16 cellular contexts compared by ENCODE assay signal in the genomic region with DNA sequence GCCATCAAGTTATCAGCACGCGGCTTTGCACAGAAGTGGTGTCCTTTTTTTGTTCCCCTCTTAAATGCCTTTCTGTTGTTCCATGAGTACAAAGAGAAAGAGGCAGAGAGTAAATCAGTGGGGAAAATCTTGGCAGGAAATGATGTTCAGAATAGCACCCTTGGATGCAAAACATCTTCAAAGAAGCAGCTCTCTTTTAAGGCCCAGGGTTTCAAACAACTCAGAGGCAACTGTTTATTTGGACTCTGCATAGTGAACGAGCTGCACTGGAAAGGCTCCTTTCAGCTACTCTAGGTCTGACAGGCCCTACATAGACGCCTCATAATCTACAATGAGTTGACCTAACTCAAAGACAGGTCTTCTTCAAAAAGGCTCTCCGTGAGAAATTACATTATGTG. TPM values are rescaled to one million over a fixed set of nuclear protein-coding genes. Genes with fewer than 3 reads are reported as not detected.
DNase-seq lines count a peak whose midpoint lies in the region; ATAC-seq and TF ChIP-seq lines count a peak whose summit lies in the region.
"Had no signal": no experiment of that assay in that cellular context is flagged by ENCODE, and none has a peak within 500 bp of the region (broad histone marks: within the 10 kb centered on the region; RNA-seq: fewer than 3 reads in every experiment).

No MANE protein-coding gene starts in this region.

- H4K20me1 ChIP-seq in DND-41 (ENCODE audit: insufficient read depth, low read length) (no peaks in the 10 kb centered on the region), hepatocyte (ENCODE audit: insufficient read depth, poor library complexity, severe bottlenecking) (no peaks in the 10 kb centered on the region)

- H3K4me3 ChIP-seq in DND-41 (ENCODE audit: low read depth in 1 of 2, low read length in 2 of 2) (no peak overlapping the region), hepatocyte (no peak overlapping the region)
- H3K4me3 ChIP-seq: smooth muscle cell, thoracic aorta had no signal

- ATAC-seq in DND-41 (ENCODE audit: insufficient read depth, low read depth) (peak; percentile 37; the same call in 1 of the 3 replicates), HG02870 (IDR thresholded peaks at IDR 0.05; ENCODE audit: unreplicated experiment) (no peak)

- no peaks in the 10 kb centered on the region for H3K27me3 ChIP-seq in DND-41 (ENCODE audit: insufficient read depth, low read length, poor library complexity)
- H3K27me3 ChIP-seq in hepatocyte = no peaks in the 10 kb centered on the region

- H3K36me3 ChIP-seq in DND-41 (ENCODE audit: insufficient read depth, low read length) = peaks cover 8% of the 10 kb centered on the region; the same call in 1 of the 2 replicates
- H3K36me3 ChIP-seq in hepatocyte (replicated peaks; ENCODE audit: insufficient read depth, low read depth) = no peaks in the 10 kb centered on the region

- no peaks in the 10 kb centered on the region for H3K4me1 ChIP-seq in DND-41 (ENCODE audit: insufficient read depth, low read length)
- peaks cover 41% of the 10 kb centered on the region for H3K4me1 ChIP-seq in hepatocyte (ENCODE audit: insufficient read depth)

- H3K27ac ChIP-seq in DND-41 (ENCODE audit: low read length) (no peak overlapping the region), hepatocyte (peak overlapping the region; percentile 94)
- H3K27ac ChIP-seq: HL-60, thoracic aorta had no signal

- WGBS in hepatocyte (ENCODE audit: low lambda C conversion rate, missing lambda C conversion rate) = 59% methylated on average over 5 of the region's 5 CpGs

- H3K79me2 ChIP-seq in DND-41 (ENCODE audit: insufficient read depth, low read length) (no peaks in the 10 kb centered on the region), hepatocyte (no peaks in the 10 kb centered on the region)

- CTCF ChIA-PET in GM10248 (lab: Yijun Ruan, JAX) = no interaction called here

- H3K4me2 ChIP-seq in DND-41 (ENCODE audit: insufficient read depth, low read length) (no peak overlapping the region), hepatocyte (peak overlapping the region; percentile 5)
- H3K4me2 ChIP-seq: SK-N-SH, smooth muscle cell had no signal

- H3K9me2 ChIP-seq in hepatocyte (replicated peaks; ENCODE audit: insufficient read depth) = no peaks in the 10 kb centered on the region
- H3K9me2 ChIP-seq: SK-N-SH had no signal

- H3K9ac ChIP-seq in DND-41 (ENCODE audit: low read depth, low read length) = no peak overlapping the region
- H3K9ac ChIP-seq: SK-N-SH had no signal

- H3K9me3 ChIP-seq in DND-41 (ENCODE audit: insufficient read depth, low read length, severe bottlenecking) (no peaks in the 10 kb centered on the region), hepatocyte (ENCODE audit: low read depth) (no peaks in the 10 kb centered on the region)
- H3K9me3 ChIP-seq: SK-N-SH, thoracic aorta had no signal

- no peak overlapping the region for H2AFZ ChIP-seq in DND-41 (ENCODE audit: low read depth, low read length)
- no peak overlapping the region for H2AFZ ChIP-seq in hepatocyte

- POLR2A ChIA-PET in GM10248 (lab: Yijun Ruan, JAX) = no interaction called here

- TF ChIP-seq CTCF in DND-41 (IDR thresholded peaks at IDR 0.05; ENCODE audit: borderline replicate concordance, extremely low read depth, low read length, poor library complexity, severe bottlenecking) (no peak), hepatocyte (IDR thresholded peaks at IDR 0.05; ENCODE audit: poor library complexity) (no peak), GM10248 (IDR thresholded peaks at IDR 0.05; ENCODE audit: control extremely low read depth, extremely low read depth, low read depth, missing control alignments) (no peak)

- DNase-seq in NCI-H2227 (lab: John Stamatoyannopoulos, UW; ENCODE audit: unreplicated experiment) (peak; percentile 75), NCI-H2227 treated with DMSO at 0.1 percent for 48 hours (lab: John Stamatoyannopoulos, UW) (no peak), DND-41 (no peak), hepatocyte (ENCODE audit: low spot score) (no peak), pons (ENCODE audit: low spot score) (peak; percentile 59), NCI-H1694 treated with DMSO at 0.1 percent for 48 hours (lab: John Stamatoyannopoulos, UW) (no peak), GM10248 (ENCODE audit: extremely low spot score) (no peak)
- DNase-seq: amygdala, COR-L47, H9, naive B cell, SK-N-SH had no signal

RNA-seq across cellular contexts. Expression of a gene that starts 53.4 kb away (rescaled TPM):
- total RNA-seq in hepatocyte = 25.1 and 27.2 TPM in 2 replicates
- polyA plus RNA-seq in hepatocyte = 22.5 and 27.3 TPM in 2 replicates

Comparison
In these comparisons a context has a peak if more than half of its experiments do, and no peak if none do; other contexts are left out.
1. DNase-seq: peak in NCI-H2227 (single experiment) and pons (single experiment); none in NCI-H2227 treated with DMSO at 0.1 percent for 48 hours (single experiment), DND-41 (single experiment), hepatocyte (single experiment), NCI-H1694 treated with DMSO at 0.1 percent for 48 hours (single experiment) and GM10248 (single experiment).